In genomic region chr2:62151306-62151638, GRCh38 we compare ENCODE assay signal across 2 cellular contexts.
TF ChIP-seq lines count a peak whose summit lies in the region.

No MANE protein-coding gene starts in this region.

TF ChIP-seq in HCT116, 20 proteins besides CTCF, POLR2A, EP300 and RAD21 (continued from another document):
- TF ChIP-seq MAX (IDR thresholded peaks at IDR 0.05) (no peak), REST (IDR thresholded peaks at IDR 0.05; ENCODE audit: low read depth) (no peak), EZH2phosphoT487 (IDR thresholded peaks at IDR 0.05; ENCODE audit: borderline replicate concordance) (no peak), EGR1 (IDR thresholded peaks at IDR 0.05; ENCODE audit: low read depth) (no peak), POLR2AphosphoS5 (IDR thresholded peaks at IDR 0.05; ENCODE audit: low read depth, low read length) (no peak), CBX3 (IDR thresholded peaks at IDR 0.05; ENCODE audit: low read depth) (no peak), EZH2 (IDR thresholded peaks at IDR 0.05) (no peak), TCF7L2 (IDR thresholded peaks at IDR 0.05; ENCODE audit: borderline replicate concordance, extremely low read depth, insufficient read depth, insufficient read length) (no peak), ZNF274 (IDR thresholded peaks at IDR 0.05; ENCODE audit: low read depth, low read length) (no peak), ELF1 (IDR thresholded peaks at IDR 0.05; ENCODE audit: borderline replicate concordance, low read depth) (no peak), CEBPB (IDR thresholded peaks at IDR 0.05; ENCODE audit: low read depth) (no peak), SRF (IDR thresholded peaks at IDR 0.05; ENCODE audit: low read depth) (no peak)
- TF ChIP-seq, protein P1, sequence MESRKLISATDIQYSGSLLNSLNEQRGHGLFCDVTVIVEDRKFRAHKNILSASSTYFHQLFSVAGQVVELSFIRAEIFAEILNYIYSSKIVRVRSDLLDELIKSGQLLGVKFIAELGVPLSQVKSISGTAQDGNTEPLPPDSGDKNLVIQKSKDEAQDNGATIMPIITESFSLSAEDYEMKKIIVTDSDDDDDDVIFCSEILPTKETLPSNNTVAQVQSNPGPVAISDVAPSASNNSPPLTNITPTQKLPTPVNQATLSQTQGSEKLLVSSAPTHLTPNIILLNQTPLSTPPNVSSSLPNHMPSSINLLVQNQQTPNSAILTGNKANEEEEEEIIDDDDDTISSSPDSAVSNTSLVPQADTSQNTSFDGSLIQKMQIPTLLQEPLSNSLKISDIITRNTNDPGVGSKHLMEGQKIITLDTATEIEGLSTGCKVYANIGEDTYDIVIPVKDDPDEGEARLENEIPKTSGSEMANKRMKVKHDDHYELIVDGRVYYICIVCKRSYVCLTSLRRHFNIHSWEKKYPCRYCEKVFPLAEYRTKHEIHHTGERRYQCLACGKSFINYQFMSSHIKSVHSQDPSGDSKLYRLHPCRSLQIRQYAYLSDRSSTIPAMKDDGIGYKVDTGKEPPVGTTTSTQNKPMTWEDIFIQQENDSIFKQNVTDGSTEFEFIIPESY (IDR thresholded peaks at IDR 0.05; ENCODE audit: extremely low read depth, insufficient replicate concordance, low read length): no peak

TF ChIP-seq in HEK293T, 16 proteins besides CTCF, POLR2A, EP300 and RAD21 (continued from another document):
- TF ChIP-seq PKNOX1 (IDR thresholded peaks at IDR 0.05): no peak
- TF ChIP-seq SUZ12 (IDR thresholded peaks at IDR 0.05): no peak
- no peak for TF ChIP-seq L3MBTL2 (conservative IDR thresholded peaks at IDR 0.05)
- no peak for TF ChIP-seq TARDBP (IDR thresholded peaks at IDR 0.05)
